8 cellular contexts compared by ENCODE assay signal in the genomic region with DNA sequence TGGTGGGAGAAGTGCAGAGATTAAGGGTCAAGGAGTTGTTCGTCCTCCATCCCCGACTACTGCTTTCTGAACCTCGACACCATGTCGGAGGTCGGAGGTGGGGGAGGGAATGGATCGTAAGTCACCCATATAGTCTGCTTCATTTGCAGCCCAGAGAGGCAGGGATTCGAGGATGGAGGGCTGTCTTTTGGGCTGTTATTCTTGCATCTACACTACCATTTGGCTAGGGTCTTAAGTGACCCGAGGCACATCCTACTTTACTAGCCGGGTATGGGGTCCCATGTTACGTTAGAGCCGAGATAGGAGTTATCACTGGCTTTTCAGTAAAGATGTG. TPM values are rescaled to one million over a fixed set of nuclear protein-coding genes. Genes with fewer than 3 reads are reported as not detected.
A peak's percentile ranks its signal among the peaks of the same experiment; 100 is the strongest.
DNase-seq lines count a peak whose midpoint lies in the region; ATAC-seq, FAIRE-seq and TF ChIP-seq lines count a peak whose summit lies in the region.

No MANE protein-coding gene starts in this region.

- peak overlapping the region; percentile 85 to 88 for H3K4me3 ChIP-seq in testis

- peak overlapping the region; percentile 91 for H3K4me3 Mint-ChIP-seq in activated CD4-positive, alpha-beta T cell treated with anti-CD3 and anti-CD28 coated beads, Interleukin-2, amount 10 ng/mL, durations not matched to agents 24 days and 14 days
- peak overlapping the region; percentile 83 for H3K4me3 Mint-ChIP-seq in activated naive CD8-positive, alpha-beta T cell treated with anti-CD3 and anti-CD28 coated beads, Interleukin-2, amount 50 U/mL, for 24 hours

- no peaks in the 10 kb centered on the region for H3K9me3 Mint-ChIP-seq in activated CD4-positive, alpha-beta T cell treated with anti-CD3 and anti-CD28 coated beads, Interleukin-2, amount 10 ng/mL, durations not matched to agents 24 days and 14 days
- no peaks in the 10 kb centered on the region for H3K9me3 Mint-ChIP-seq in activated naive CD8-positive, alpha-beta T cell treated with anti-CD3 and anti-CD28 coated beads, Interleukin-2, amount 50 U/mL, for 24 hours

- H3K36me3 ChIP-seq in testis (ENCODE audit: low read depth, missing control alignments), result no peaks in the 10 kb centered on the region

- TF ChIP-seq CTCF in testis (IDR thresholded peaks at IDR 0.05), result no peak

- no peak for DNase-seq in activated CD4-positive, alpha-beta T cell treated with anti-CD3 and anti-CD28 coated beads, Interleukin-2, amount 10 ng/mL, durations not matched to agents 24 days and 14 days
- no peak for DNase-seq in activated CD4-positive, alpha-beta T cell treated with anti-CD3 and anti-CD28 coated beads for 1 hour
- no peak for DNase-seq in activated naive CD8-positive, alpha-beta T cell treated with anti-CD3 and anti-CD28 coated beads, Interleukin-2, amount 50 U/mL, for 24 hours
- DNase-seq in testis (no peak), HTR-8/SVneo (ENCODE audit: insufficient read length, low spot score) (no peak), DMS53 (lab: John Stamatoyannopoulos, UW) (no peak)

- WGBS in testis, 2 donors, result 1 to 2% methylated on average over 11 of the region's 11 CpGs

- H3K27ac ChIP-seq in layer of hippocampus (ENCODE audit: low read depth, low read length), result peak overlapping the region; percentile 92
- H3K27ac ChIP-seq in testis, result peak overlapping the region; percentile 90 to 91

- H3K9me3 ChIP-seq in testis, result no peaks in the 10 kb centered on the region

- H3K36me3 Mint-ChIP-seq in activated CD4-positive, alpha-beta T cell treated with anti-CD3 and anti-CD28 coated beads, Interleukin-2, amount 10 ng/mL, durations not matched to agents 24 days and 14 days (ENCODE audit: low read depth), result peaks cover 61% of the 10 kb centered on the region
- H3K36me3 Mint-ChIP-seq in activated naive CD8-positive, alpha-beta T cell treated with anti-CD3 and anti-CD28 coated beads, Interleukin-2, amount 50 U/mL, for 24 hours (ENCODE audit: low read depth), result peaks cover 42% of the 10 kb centered on the region

- peaks cover 33% of the 10 kb centered on the region for H3K4me1 ChIP-seq in testis

- H3K27me3 ChIP-seq in layer of hippocampus (ENCODE audit: control insufficient read depth, insufficient read depth, low read length) (no peaks in the 10 kb centered on the region), testis (no peaks in the 10 kb centered on the region)

- H3K27ac Mint-ChIP-seq in activated CD4-positive, alpha-beta T cell treated with anti-CD3 and anti-CD28 coated beads, Interleukin-2, amount 10 ng/mL, durations not matched to agents 24 days and 14 days, result peak overlapping the region; percentile 93
- H3K27ac Mint-ChIP-seq in activated naive CD8-positive, alpha-beta T cell treated with anti-CD3 and anti-CD28 coated beads, Interleukin-2, amount 50 U/mL, for 24 hours, result peak overlapping the region; percentile 89

- no peak for FAIRE-seq in HTR-8/SVneo (lab: Jason Lieb, UNC)

- no peak for ATAC-seq in activated naive CD8-positive, alpha-beta T cell treated with anti-CD3 and anti-CD28 coated beads, Interleukin-2, amount 50 U/mL, for 24 hours
- ATAC-seq in HG02981 (IDR thresholded peaks at IDR 0.05; ENCODE audit: unreplicated experiment), result no peak

- H3K27me3 Mint-ChIP-seq in activated CD4-positive, alpha-beta T cell treated with anti-CD3 and anti-CD28 coated beads, Interleukin-2, amount 10 ng/mL, durations not matched to agents 24 days and 14 days, result no peaks in the 10 kb centered on the region
- no peaks in the 10 kb centered on the region for H3K27me3 Mint-ChIP-seq in activated naive CD8-positive, alpha-beta T cell treated with anti-CD3 and anti-CD28 coated beads, Interleukin-2, amount 50 U/mL, for 24 hours

- intact Hi-C loops in activated CD4-positive, alpha-beta T cell treated with anti-CD3 and anti-CD28 coated beads, Interleukin-2, amount 10 ng/mL, durations not matched to agents 24 days and 14 days (cut with micrococcal nuclease), result loop anchor here (2.0 kb wide), 1 partner anchor 17 kb away; a partner anchor contains a TSS
- intact Hi-C loops in testis (cut with DNase I; ENCODE audit: low total_unique reads), result no loop called here

- H3K4me1 Mint-ChIP-seq in activated CD4-positive, alpha-beta T cell treated with anti-CD3 and anti-CD28 coated beads, Interleukin-2, amount 10 ng/mL, durations not matched to agents 24 days and 14 days, result peaks cover 51% of the 10 kb centered on the region
- H3K4me1 Mint-ChIP-seq in activated naive CD8-positive, alpha-beta T cell treated with anti-CD3 and anti-CD28 coated beads, Interleukin-2, amount 50 U/mL, for 24 hours, result peaks cover 52% of the 10 kb centered on the region

- TF ChIP-seq POLR2A in testis (IDR thresholded peaks at IDR 0.05), result no peak

RNA-seq across cellular contexts. Expression of a gene that starts 0.6 kb away (rescaled TPM):
- 32.7 and 34.7 TPM in 2 replicates for total RNA-seq in activated CD4-positive, alpha-beta T cell treated with anti-CD3 and anti-CD28 coated beads, Interleukin-2, amount 10 ng/mL, durations not matched to agents 24 days and 14 days
- 10 to 100 TPM; 49.5 to 51.2 TPM for total RNA-seq in testis
- 45.6 TPM for polyA plus RNA-seq in testis (ENCODE audit: insufficient read depth, low read depth, low replicate concordance)

RNA-seq across cellular contexts. Expression of a gene that starts 6.1 kb away (rescaled TPM):
- total RNA-seq in activated CD4-positive, alpha-beta T cell treated with anti-CD3 and anti-CD28 coated beads, Interleukin-2, amount 10 ng/mL, durations not matched to agents 24 days and 14 days, result 84.2 and 86.6 TPM in 2 replicates
- total RNA-seq in testis, result 10 to 100 TPM; 36.9 to 68.3 TPM
- polyA plus RNA-seq in testis (ENCODE audit: insufficient read depth, low read depth, low replicate concordance), result 129 TPM

RNA-seq across cellular contexts. Expression of a gene that starts 6.3 kb away (rescaled TPM):
- 28.6 and 31.1 TPM in 2 replicates for total RNA-seq in activated CD4-positive, alpha-beta T cell treated with anti-CD3 and anti-CD28 coated beads, Interleukin-2, amount 10 ng/mL, durations not matched to agents 24 days and 14 days
- 10 to 100 TPM; 19.5 to 24.8 TPM for total RNA-seq in testis
- polyA plus RNA-seq in testis (ENCODE audit: insufficient read depth, low read depth, low replicate concordance), result 20.5 TPM

RNA-seq across cellular contexts. Expression of a gene that starts 17.4 kb away (rescaled TPM):
- total RNA-seq in activated CD4-positive, alpha-beta T cell treated with anti-CD3 and anti-CD28 coated beads, Interleukin-2, amount 10 ng/mL, durations not matched to agents 24 days and 14 days, result 65.1 and 69.9 TPM in 2 replicates
- 10 to 100 TPM; 46.3 to 62.2 TPM for total RNA-seq in testis
- 56.2 TPM for polyA plus RNA-seq in testis (ENCODE audit: insufficient read depth, low read depth, low replicate concordance)

RNA-seq across cellular contexts. Expression of a gene that starts 27.4 kb away (rescaled TPM):
- total RNA-seq in activated CD4-positive, alpha-beta T cell treated with anti-CD3 and anti-CD28 coated beads, Interleukin-2, amount 10 ng/mL, durations not matched to agents 24 days and 14 days, result 45.7 and 46.2 TPM in 2 replicates
- total RNA-seq in testis, result 10 to 100 TPM; 53.8 to 54.0 TPM
- 92.7 TPM for polyA plus RNA-seq in testis (ENCODE audit: insufficient read depth, low read depth, low replicate concordance)
